Comparison of ENCODE assay signal across 22 cellular contexts in genomic region chr5:177025139-177025538, GRCh38. TPM values are rescaled to one million over a fixed set of nuclear protein-coding genes. Genes with fewer than 3 reads are reported as not detected.
DNase-seq lines count a peak whose midpoint lies in the region; ATAC-seq and TF ChIP-seq lines count a peak whose summit lies in the region.
"Had no signal": no experiment of that assay in that cellular context is flagged by ENCODE, and none has a peak within 500 bp of the region (broad histone marks: within the 10 kb centered on the region; RNA-seq: fewer than 3 reads in every experiment).

No MANE protein-coding gene starts in this region.

- peak overlapping the region; percentile 1 to 83 (median 43) for H3K27ac Mint-ChIP-seq in CD4-positive, alpha-beta memory T cell
- peak overlapping the region; percentile 7 for H3K27ac Mint-ChIP-seq in memory B cell

- DNase-seq in CD4-positive, alpha-beta memory T cell, result no peak
- DNase-seq in GM23248 (peak; percentile 35), astrocyte of the spinal cord (ENCODE audit: low read depth, low spot score) (peak; percentile 13), memory B cell (ENCODE audit: low spot score in 2 of 2) (no peak), left ventricle myocardium inferior (no peak), pons (ENCODE audit: low spot score) (no peak), SK-N-DZ (ENCODE audit: low spot score) (no peak)
- DNase-seq: amygdala; COR-L47; dermis blood vessel endothelial cell; H7; Kasumi-1; lower lobe of right lung; NCI-H1694 treated with DMSO at 0.1 percent for 48 hours; NCI-H510A treated with DMSO at 0.1 percent for 48 hours; PC-9; stimulated activated CD4-positive, alpha-beta T cell treated with anti-CD3 and anti-CD28 coated beads, Interleukin-4, amount 100 ng/mL, for 1 hour; SW 1271; upper lobe of right lung had no signal

- no peaks in the 10 kb centered on the region for H3K9me2 ChIP-seq in GM23248 (ENCODE audit: insufficient read depth)

- H3F3A ChIP-seq in GM23248 (ENCODE audit: insufficient read depth), result no peaks in the 10 kb centered on the region

- H3K79me2 ChIP-seq in GM23248 (ENCODE audit: insufficient read depth), result peaks cover 85% of the 10 kb centered on the region

- 74 to 78% methylated on average over 3 of the region's 3 CpGs for WGBS in GM23248 (ENCODE audit: low coverage in 1 of 2, low lambda C conversion rate in 2 of 2, missing lambda C conversion rate in 2 of 2), 2 experiments

- H3K4me1 Mint-ChIP-seq in CD4-positive, alpha-beta memory T cell, result peaks cover 30 to 53% (median 37%) of the 10 kb centered on the region in 4 donors
- peaks cover 25% of the 10 kb centered on the region for H3K4me1 Mint-ChIP-seq in memory B cell

- no peak for ATAC-seq in memory B cell (ENCODE audit: low read depth)
- no peak for ATAC-seq in HG02759 (IDR thresholded peaks at IDR 0.05; ENCODE audit: unreplicated experiment)
- ATAC-seq: lower lobe of right lung, upper lobe of right lung had no signal

- peak overlapping the region in 4 of 8 donors; percentile 12 to 73 (median 29) for H3K4me3 Mint-ChIP-seq in CD4-positive, alpha-beta memory T cell
- H3K4me3 Mint-ChIP-seq in memory B cell, result no peak overlapping the region

- intact Hi-C loops in CD4-positive, alpha-beta memory T cell (cut with micrococcal nuclease), result no loop called here
- intact Hi-C loops in left ventricle myocardium inferior (cut with micrococcal nuclease), result no loop called here

- H3K27me3 ChIP-seq in CD4-positive, alpha-beta memory T cell (ENCODE audit: insufficient read depth, low read length), result no peaks in the 10 kb centered on the region
- H3K27me3 ChIP-seq in GM23248 (replicated peaks; ENCODE audit: insufficient read depth) (no peaks in the 10 kb centered on the region), left ventricle myocardium inferior (ENCODE audit: low read depth) (no peaks in the 10 kb centered on the region)
- H3K27me3 ChIP-seq: neutrophil, upper lobe of right lung had no signal

- POLR2A ChIA-PET in CD4-positive, alpha-beta memory T cell (lab: Charles Lee; ENCODE audit: partially characterized antibody), result no interaction called here

- no peak overlapping the region for H3K4me2 ChIP-seq in GM23248 (ENCODE audit: unreplicated experiment)
- H3K4me2 ChIP-seq: PC-9 had no signal

- CTCF ChIA-PET in CD4-positive, alpha-beta memory T cell (lab: Charles Lee; ENCODE audit: partially characterized antibody), result no interaction called here

- peaks cover 31% of the 10 kb centered on the region for H3K4me1 ChIP-seq in CD4-positive, alpha-beta memory T cell (ENCODE audit: insufficient read depth, low read length)
- H3K4me1 ChIP-seq in GM23248 (ENCODE audit: insufficient read depth) (peaks cover 19% of the 10 kb centered on the region), left ventricle myocardium inferior (peaks cover 37% of the 10 kb centered on the region)

- H3K27me3 Mint-ChIP-seq in CD4-positive, alpha-beta memory T cell, result no peaks in the 10 kb centered on the region
- no peaks in the 10 kb centered on the region for H3K27me3 Mint-ChIP-seq in memory B cell

- H4K20me1 ChIP-seq in GM23248 (ENCODE audit: insufficient read depth), result no peaks in the 10 kb centered on the region

- TF ChIP-seq CTCF in astrocyte of the spinal cord (IDR thresholded peaks at IDR 0.05; ENCODE audit: low read depth, low read length) (no peak), left ventricle myocardium inferior (IDR thresholded peaks at IDR 0.05; ENCODE audit: borderline replicate concordance) (no peak)

- no peaks in the 10 kb centered on the region for H3K9me3 ChIP-seq in CD4-positive, alpha-beta memory T cell (ENCODE audit: control insufficient read depth in 1 of 2, low read length in 2 of 2)
- H3K9me3 ChIP-seq in GM23248 (ENCODE audit: low read depth) (no peaks in the 10 kb centered on the region), left ventricle myocardium inferior (replicated peaks) (no peaks in the 10 kb centered on the region)
- H3K9me3 ChIP-seq: lower lobe of right lung, neutrophil, upper lobe of right lung had no signal

- peaks cover 0 to 2% (median 0%) of the 10 kb centered on the region in 8 donors for H3K9me3 Mint-ChIP-seq in CD4-positive, alpha-beta memory T cell
- H3K9me3 Mint-ChIP-seq in memory B cell, result no peaks in the 10 kb centered on the region

- H3K36me3 Mint-ChIP-seq in CD4-positive, alpha-beta memory T cell, result peaks cover 15 to 39% of the 10 kb centered on the region in 2 donors
- H3K36me3 Mint-ChIP-seq in memory B cell, result peaks cover 10% of the 10 kb centered on the region

- no peak overlapping the region for H3K9ac ChIP-seq in GM23248

- H3K36me3 ChIP-seq in CD4-positive, alpha-beta memory T cell (ENCODE audit: insufficient read depth, low read length), result peaks cover 4% of the 10 kb centered on the region
- H3K36me3 ChIP-seq in GM23248 (ENCODE audit: low read depth) (no peaks in the 10 kb centered on the region), left ventricle myocardium inferior (peaks cover 8% of the 10 kb centered on the region)
- H3K36me3 ChIP-seq: upper lobe of right lung had no signal

- no peak overlapping the region for H3K27ac ChIP-seq in CD4-positive, alpha-beta memory T cell (ENCODE audit: low read depth, low read length)
- H3K27ac ChIP-seq in GM23248, result no peak overlapping the region
- no peak overlapping the region for H3K27ac ChIP-seq in left ventricle myocardium inferior (replicated peaks)
- H3K27ac ChIP-seq: HL-60, lower lobe of right lung, neutrophil, PC-9, upper lobe of right lung had no signal

- in situ Hi-C loops in GM23248 (cut with MboI), result no loop called here
- in situ Hi-C loops in astrocyte of the spinal cord (cut with HindIII; ENCODE audit: low sequenced_read_pairs), result no loop called here

- no peak overlapping the region for H2AFZ ChIP-seq in GM23248
- H2AFZ ChIP-seq: PC-9 had no signal

- no peak overlapping the region for H3K4me3 ChIP-seq in CD4-positive, alpha-beta memory T cell (ENCODE audit: low read length in 2 of 2)
- H3K4me3 ChIP-seq in GM23248 (no peak overlapping the region), astrocyte of the spinal cord (ENCODE audit: low read depth, low read length) (no peak overlapping the region), left ventricle myocardium inferior (no peak overlapping the region)
- H3K4me3 ChIP-seq: lower lobe of right lung, PC-9, upper lobe of right lung had no signal

RNA-seq across cellular contexts. Expression of gene ZNF346, which starts 2.6 kb away (rescaled TPM):
- total RNA-seq in CD4-positive, alpha-beta memory T cell, result 10 to 100 TPM; 24.0 to 29.1 TPM
- 10 to 100 TPM in 1 of 2 donors, 1 to 10 TPM in 1; 7.3 to 18.9 TPM for polyA plus RNA-seq in CD4-positive, alpha-beta memory T cell
- total RNA-seq in GM23248 (2014; rRNA removed; shearing (Covaris generic)), result 9.9 and 13.5 TPM in 2 replicates
- 11.6 and 14.8 TPM in 2 replicates for polyA plus RNA-seq in GM23248 (2016; fragmentation: Nextera tagmentation; extraction: Ambion mirVana)
- 8.5 TPM for total RNA-seq in left ventricle myocardium inferior
- polyA plus RNA-seq in SK-N-DZ (2014; cell fraction: cytosol; rRNA removed), result 24.5 and 27.6 TPM in 2 replicates
- polyA plus RNA-seq in SK-N-DZ (2014; cell fraction: nucleus; rRNA removed), result 17.0 and 17.5 TPM in 2 replicates

RNA-seq across cellular contexts. Expression of gene UIMC1, which starts 18.6 kb away (rescaled TPM):
- 10 to 100 TPM; 57.1 to 61.7 TPM for total RNA-seq in CD4-positive, alpha-beta memory T cell
- polyA plus RNA-seq in CD4-positive, alpha-beta memory T cell, result 10 to 100 TPM; 16.7 to 25.3 TPM
- 13.9 and 27.6 TPM in 2 replicates for total RNA-seq in GM23248 (2014; rRNA removed; shearing (Covaris generic))
- polyA plus RNA-seq in GM23248 (2016; fragmentation: Nextera tagmentation; extraction: Ambion mirVana), result 17.5 and 18.4 TPM in 2 replicates
- total RNA-seq in left ventricle myocardium inferior, result 30.7 TPM
- 44.4 and 53.7 TPM in 2 replicates for polyA plus RNA-seq in SK-N-DZ (2014; cell fraction: cytosol; rRNA removed)
- 40.0 and 41.6 TPM in 2 replicates for polyA plus RNA-seq in SK-N-DZ (2014; cell fraction: nucleus; rRNA removed)

Comparison
In these comparisons a context has a peak if more than half of its experiments do, and no peak if none do; other contexts are left out.
1. DNase-seq: peak in GM23248 (single experiment) and astrocyte of the spinal cord (single experiment); none in CD4-positive, alpha-beta memory T cell (0 of 5), memory B cell (0 of 2), left ventricle myocardium inferior (single experiment), pons (single experiment) and SK-N-DZ (single experiment).